Comparison of ENCODE assay signal across 17 cellular contexts in the genomic region with DNA sequence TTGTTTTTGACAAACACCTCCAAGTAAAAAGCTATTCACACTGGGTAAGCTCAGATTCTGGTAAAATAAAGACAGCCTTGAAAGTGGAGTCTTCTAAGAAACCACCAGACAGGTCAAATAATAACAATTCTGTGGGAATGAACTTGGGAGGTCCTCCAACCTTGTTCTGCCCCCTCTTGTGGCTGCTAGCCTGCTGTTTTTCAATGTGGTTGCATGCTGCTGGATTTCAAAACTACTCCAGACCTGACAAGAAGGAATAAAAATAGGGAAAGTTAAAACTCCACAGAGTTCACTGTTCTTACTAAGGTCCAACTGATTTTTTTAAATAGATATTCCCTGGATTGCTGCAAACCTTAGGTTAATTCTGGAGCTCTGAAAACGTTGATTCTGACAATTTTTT. TPM values are rescaled to one million over a fixed set of nuclear protein-coding genes. Genes with fewer than 3 reads are reported as not detected.
DNase-seq lines count a peak whose midpoint lies in the region; ATAC-seq and TF ChIP-seq lines count a peak whose summit lies in the region.
"Had no signal": no experiment of that assay in that cellular context is flagged by ENCODE, and none has a peak within 500 bp of the region (broad histone marks: within the 10 kb centered on the region; RNA-seq: fewer than 3 reads in every experiment).

No MANE protein-coding gene starts in this region.

- H3K9me3 ChIP-seq in cardiac muscle cell (ENCODE audit: low read depth) (no peaks in the 10 kb centered on the region), upper lobe of right lung (no peaks in the 10 kb centered on the region)
- H3K9me3 ChIP-seq: colonic mucosa, tibial artery had no signal

- intact Hi-C loops in Right ventricle myocardium inferior (cut with DNase I) (no loop called here), upper lobe of right lung (cut with DNase I) (no loop called here)

- H3K36me3 ChIP-seq in cardiac muscle cell (no peaks in the 10 kb centered on the region), upper lobe of right lung (no peaks in the 10 kb centered on the region)
- H3K36me3 ChIP-seq: colonic mucosa, tibial artery had no signal

- H3K4me3 ChIP-seq in cardiac muscle cell (no peak overlapping the region), astrocyte of the cerebellum (ENCODE audit: low read depth, low read length) (no peak overlapping the region), upper lobe of right lung (no peak overlapping the region)
- H3K4me3 ChIP-seq: colonic mucosa, tibial artery had no signal

- in situ Hi-C loops in astrocyte of the cerebellum (cut with HindIII; ENCODE audit: low sequenced_read_pairs): no loop called here

- ATAC-seq in Right ventricle myocardium inferior (no peak), upper lobe of right lung (no peak)
- ATAC-seq: left colon had no signal

- TF ChIP-seq CTCF in cardiac muscle cell (IDR thresholded peaks at IDR 0.05; ENCODE audit: low read depth, low read length) (peak; percentile 56), astrocyte of the cerebellum (IDR thresholded peaks at IDR 0.05; ENCODE audit: low read depth, low read length, missing control alignments) (peak; percentile 39), upper lobe of right lung (IDR thresholded peaks at IDR 0.05) (peak; percentile 13)

- H3K4me1 ChIP-seq in cardiac muscle cell (ENCODE audit: low read depth) (no peaks in the 10 kb centered on the region), upper lobe of right lung (peaks cover 7% of the 10 kb centered on the region)
- H3K4me1 ChIP-seq: colonic mucosa, tibial artery had no signal

- H3K27ac ChIP-seq in cardiac muscle cell (no peak overlapping the region), upper lobe of right lung (no peak overlapping the region)
- H3K27ac ChIP-seq: colonic mucosa, RWPE1, tibial artery had no signal

- H3K27me3 ChIP-seq in cardiac muscle cell (peaks cover 3% of the 10 kb centered on the region), upper lobe of right lung (no peaks in the 10 kb centered on the region)
- H3K27me3 ChIP-seq: colonic mucosa, tibial artery had no signal

- DNase-seq in cardiac muscle cell (ENCODE audit: low read depth in 1 of 2, low spot score in 1 of 2) (peak in 1 of 2 donors; percentile 67), Right ventricle myocardium inferior (ENCODE audit: missing footprints) (no peak), astrocyte of the cerebellum (ENCODE audit: low read depth) (peak; percentile 88), glomerular visceral epithelial cell (ENCODE audit: extremely low spot score) (peak; percentile 27), upper lobe of right lung (no peak), NCI-H526 treated with DMSO at 0.1 percent for 48 hours (lab: John Stamatoyannopoulos, UW) (no peak), amygdala (lab: John Stamatoyannopoulos, UW) (no peak), NCI-H1436 (lab: John Stamatoyannopoulos, UW) (no peak)
- DNase-seq: activated naive CD4-positive, alpha-beta T cell treated with anti-CD3 and anti-CD28 coated beads for 36 hours; DMS79; H7; NCI-H1092; NCI-H446; tibial artery had no signal

RNA-seq across cellular contexts. Expression of a gene that starts 32.2 kb away (rescaled TPM):
- total RNA-seq in cardiac muscle cell (0.81 and 5.4 TPM in 2 replicates), Right ventricle myocardium inferior (13.0 TPM), upper lobe of right lung (56.0 TPM)
- polyA plus RNA-seq in cardiac muscle cell: 3.5 and 5.5 TPM in 2 replicates

Comparison
In these comparisons a context has a peak if more than half of its experiments do, and no peak if none do; other contexts are left out.
1. DNase-seq: peak in astrocyte of the cerebellum (single experiment) and glomerular visceral epithelial cell (single experiment); none in Right ventricle myocardium inferior (single experiment), upper lobe of right lung (single experiment), NCI-H526 treated with DMSO at 0.1 percent for 48 hours (single experiment), amygdala (0 of 56) and NCI-H1436 (single experiment).
2. Peak in every context shown above with its lines, with median percentiles within 50 percentile points of each other: CTCF ChIP-seq.